Comparison of ENCODE assay signal across 1 cellular context in the genomic region with DNA sequence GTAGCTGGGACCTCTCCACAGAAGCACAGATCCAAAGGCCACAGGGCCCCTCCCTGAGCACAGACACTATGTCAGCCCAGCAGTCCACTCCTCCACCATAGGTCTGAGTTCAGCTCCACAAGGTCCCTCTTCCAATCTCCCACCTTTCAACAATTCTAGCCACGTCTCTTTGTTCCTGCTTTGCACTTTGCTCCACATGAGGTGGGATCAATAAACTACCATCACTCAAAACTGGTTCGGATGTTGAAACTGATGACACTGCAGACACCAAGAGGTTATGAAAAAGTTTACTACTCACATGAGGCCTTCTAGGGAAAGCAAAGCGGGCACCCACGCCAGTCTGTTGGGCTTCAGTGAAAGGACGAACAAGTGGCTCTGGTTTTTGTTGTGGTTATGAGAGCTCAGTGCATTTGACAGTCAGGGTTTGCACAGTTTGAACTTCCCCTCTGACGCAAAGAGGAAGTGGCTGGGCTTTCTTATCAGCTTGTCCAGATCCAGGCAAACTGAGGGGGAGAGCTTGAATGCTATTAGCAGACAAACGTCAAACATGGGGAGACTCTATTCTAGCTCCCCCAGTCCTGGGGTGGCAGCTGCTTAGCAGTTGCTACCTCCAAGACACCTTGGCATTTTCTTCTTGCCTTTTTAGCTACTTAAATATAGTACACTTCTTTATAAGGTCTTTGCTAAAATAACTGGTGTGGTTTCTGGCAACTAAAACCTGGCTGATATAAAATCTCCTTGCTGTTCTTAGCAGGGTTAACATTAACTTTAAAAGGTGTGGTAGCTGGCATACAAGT.
TF ChIP-seq lines count a peak whose summit lies in the region.

No MANE protein-coding gene starts in this region.

TF ChIP-seq in K562, 482 proteins besides CTCF, POLR2A, EP300 and RAD21 (continued from another document and continues in another):
- TF ChIP-seq, protein P1, sequence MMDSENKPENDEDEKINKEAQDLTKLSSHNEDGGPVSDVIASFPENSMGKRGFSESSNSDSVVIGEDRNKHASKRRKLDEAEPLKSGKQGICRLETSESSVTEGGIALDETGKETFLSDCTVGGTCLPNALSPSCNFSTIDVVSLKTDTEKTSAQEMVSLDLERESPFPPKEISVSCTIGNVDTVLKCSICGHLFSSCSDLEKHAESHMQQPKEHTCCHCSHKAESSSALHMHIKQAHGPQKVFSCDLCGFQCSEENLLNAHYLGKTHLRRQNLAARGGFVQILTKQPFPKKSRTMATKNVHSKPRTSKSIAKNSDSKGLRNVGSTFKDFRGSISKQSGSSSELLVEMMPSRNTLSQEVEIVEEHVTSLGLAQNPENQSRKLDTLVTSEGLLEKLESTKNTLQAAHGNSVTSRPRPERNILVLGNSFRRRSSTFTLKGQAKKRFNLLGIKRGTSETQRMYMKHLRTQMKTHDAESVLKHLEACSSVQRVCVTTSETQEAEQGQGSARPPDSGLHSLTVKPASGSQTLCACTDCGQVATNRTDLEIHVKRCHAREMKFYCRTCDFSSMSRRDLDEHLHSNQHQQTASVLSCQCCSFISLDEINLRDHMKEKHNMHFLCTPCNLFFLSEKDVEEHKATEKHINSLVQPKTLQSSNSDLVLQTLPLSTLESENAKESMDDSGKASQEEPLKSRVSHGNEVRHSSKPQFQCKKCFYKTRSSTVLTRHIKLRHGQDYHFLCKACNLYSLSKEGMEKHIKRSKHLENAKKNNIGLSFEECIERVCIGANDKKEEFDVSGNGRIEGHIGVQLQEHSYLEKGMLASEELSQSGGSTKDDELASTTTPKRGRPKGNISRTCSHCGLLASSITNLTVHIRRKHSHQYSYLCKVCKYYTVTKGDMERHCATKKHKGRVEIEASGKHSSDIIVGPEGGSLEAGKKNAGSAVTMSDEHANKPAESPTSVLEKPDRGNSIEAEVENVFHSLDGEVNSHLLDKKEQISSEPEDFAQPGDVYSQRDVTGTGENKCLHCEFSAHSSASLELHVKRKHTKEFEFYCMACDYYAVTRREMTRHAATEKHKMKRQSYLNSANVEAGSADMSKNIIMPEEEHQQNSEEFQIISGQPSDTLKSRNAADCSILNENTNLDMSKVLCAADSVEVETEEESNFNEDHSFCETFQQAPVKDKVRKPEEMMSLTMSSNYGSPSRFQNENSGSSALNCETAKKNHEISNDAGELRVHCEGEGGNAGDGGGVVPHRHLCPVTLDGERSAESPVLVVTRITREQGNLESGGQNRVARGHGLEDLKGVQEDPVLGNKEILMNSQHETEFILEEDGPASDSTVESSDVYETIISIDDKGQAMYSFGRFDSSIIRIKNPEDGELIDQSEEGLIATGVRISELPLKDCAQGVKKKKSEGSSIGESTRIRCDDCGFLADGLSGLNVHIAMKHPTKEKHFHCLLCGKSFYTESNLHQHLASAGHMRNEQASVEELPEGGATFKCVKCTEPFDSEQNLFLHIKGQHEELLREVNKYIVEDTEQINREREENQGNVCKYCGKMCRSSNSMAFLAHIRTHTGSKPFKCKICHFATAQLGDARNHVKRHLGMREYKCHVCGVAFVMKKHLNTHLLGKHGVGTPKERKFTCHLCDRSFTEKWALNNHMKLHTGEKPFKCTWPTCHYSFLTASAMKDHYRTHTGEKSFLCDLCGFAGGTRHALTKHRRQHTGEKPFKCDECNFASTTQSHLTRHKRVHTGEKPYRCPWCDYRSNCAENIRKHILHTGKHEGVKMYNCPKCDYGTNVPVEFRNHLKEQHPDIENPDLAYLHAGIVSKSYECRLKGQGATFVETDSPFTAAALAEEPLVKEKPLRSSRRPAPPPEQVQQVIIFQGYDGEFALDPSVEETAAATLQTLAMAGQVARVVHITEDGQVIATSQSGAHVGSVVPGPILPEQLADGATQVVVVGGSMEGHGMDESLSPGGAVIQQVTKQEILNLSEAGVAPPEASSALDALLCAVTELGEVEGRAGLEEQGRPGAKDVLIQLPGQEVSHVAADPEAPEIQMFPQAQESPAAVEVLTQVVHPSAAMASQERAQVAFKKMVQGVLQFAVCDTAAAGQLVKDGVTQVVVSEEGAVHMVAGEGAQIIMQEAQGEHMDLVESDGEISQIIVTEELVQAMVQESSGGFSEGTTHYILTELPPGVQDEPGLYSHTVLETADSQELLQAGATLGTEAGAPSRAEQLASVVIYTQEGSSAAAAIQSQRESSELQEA (IDR thresholded peaks at IDR 0.05; ENCODE audit: low read depth), result no peak; the same call in 1 of the 2 replicates
- TF ChIP-seq ZKSCAN8 (CRISPR knock-in tag; IDR thresholded peaks at IDR 0.05) (no peak; the same call in none of the 2 replicates), ZNF766 (CRISPR knock-in tag; conservative IDR thresholded peaks at IDR 0.05) (peak; percentile 91), ESRRB (CRISPR knock-in tag; IDR thresholded peaks at IDR 0.05; ENCODE audit: borderline replicate concordance) (no peak), SMAD3 (CRISPR knock-in tag; conservative IDR thresholded peaks at IDR 0.05) (no peak; the same call in 1 of the 2 replicates), STAT5B (CRISPR knock-in tag; IDR thresholded peaks at IDR 0.05) (no peak), RBM15 (IDR thresholded peaks at IDR 0.05; ENCODE audit: insufficient read depth, low read length) (no peak), NEUROD1 (IDR thresholded peaks at IDR 0.05; ENCODE audit: borderline replicate concordance, low read depth, low read length, partially characterized antibody) (peak; percentile 94), ZNF24 (IDR thresholded peaks at IDR 0.05) (peak; percentile 76), KDM2B (CRISPR knock-in tag; IDR thresholded peaks at IDR 0.05) (no peak), MECOM (CRISPR knock-in tag; IDR thresholded peaks at IDR 0.05) (0 out of 2 replicates have a peak, but pooled peaks have one; percentile 35), POU5F1 (IDR thresholded peaks at IDR 0.05; ENCODE audit: borderline replicate concordance, low read depth, low read length, partially characterized antibody) (no peak), TCF7 (IDR thresholded peaks at IDR 0.05; ENCODE audit: borderline replicate concordance) (peak; percentile 93), SNRNP70 (optimal IDR thresholded peaks at IDR 0.05; ENCODE audit: low read depth, low read length) (no peak), SRSF1 (IDR thresholded peaks at IDR 0.05; ENCODE audit: low read depth, low read length) (no peak), BRD9 (IDR thresholded peaks at IDR 0.05; ENCODE audit: low read depth, partially characterized antibody) (peak; percentile 69), ZNF324 (CRISPR knock-in tag; IDR thresholded peaks at IDR 0.05) (0 out of 2 replicates have a peak, but pooled peaks have one; percentile 28), POLR3G (IDR thresholded peaks at IDR 0.05; ENCODE audit: extremely low read depth, insufficient read length, insufficient replicate concordance) (no peak), NCOR1 (IDR thresholded peaks at IDR 0.05) (peak; percentile 97), ZNF644 (tag; IDR thresholded peaks at IDR 0.05; ENCODE audit: low read depth) (peak; percentile 76; the same call in 1 of the 2 replicates), KHSRP (IDR thresholded peaks at IDR 0.05) (peak; percentile 80; the same call in 1 of the 2 replicates), ZNF778 (CRISPR knock-in tag; IDR thresholded peaks at IDR 0.05) (no peak), CBFB (CRISPR knock-in tag; IDR thresholded peaks at IDR 0.05) (peak; percentile 95; the same call in 1 of the 2 replicates), SIN3A (IDR thresholded peaks at IDR 0.05; ENCODE audit: borderline replicate concordance in 2 of 2, control insufficient read depth in 1 of 2, low read depth in 2 of 2, low read length in 2 of 2) (peak; percentile 56 to 74; a peak in 2 of 4 replicates), POLR2AphosphoS2 (IDR thresholded peaks at IDR 0.05; ENCODE audit: low read length) (peak; percentile 93), MAFG (tag; conservative IDR thresholded peaks at IDR 0.05) (peak; percentile 51; the same call in 1 of the 2 replicates), ZBTB8A (IDR thresholded peaks at IDR 0.05; ENCODE audit: partially characterized antibody) (no peak)
- TF ChIP-seq, protein P2, sequence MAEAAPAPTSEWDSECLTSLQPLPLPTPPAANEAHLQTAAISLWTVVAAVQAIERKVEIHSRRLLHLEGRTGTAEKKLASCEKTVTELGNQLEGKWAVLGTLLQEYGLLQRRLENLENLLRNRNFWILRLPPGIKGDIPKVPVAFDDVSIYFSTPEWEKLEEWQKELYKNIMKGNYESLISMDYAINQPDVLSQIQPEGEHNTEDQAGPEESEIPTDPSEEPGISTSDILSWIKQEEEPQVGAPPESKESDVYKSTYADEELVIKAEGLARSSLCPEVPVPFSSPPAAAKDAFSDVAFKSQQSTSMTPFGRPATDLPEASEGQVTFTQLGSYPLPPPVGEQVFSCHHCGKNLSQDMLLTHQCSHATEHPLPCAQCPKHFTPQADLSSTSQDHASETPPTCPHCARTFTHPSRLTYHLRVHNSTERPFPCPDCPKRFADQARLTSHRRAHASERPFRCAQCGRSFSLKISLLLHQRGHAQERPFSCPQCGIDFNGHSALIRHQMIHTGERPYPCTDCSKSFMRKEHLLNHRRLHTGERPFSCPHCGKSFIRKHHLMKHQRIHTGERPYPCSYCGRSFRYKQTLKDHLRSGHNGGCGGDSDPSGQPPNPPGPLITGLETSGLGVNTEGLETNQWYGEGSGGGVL (CRISPR knock-in tag; IDR thresholded peaks at IDR 0.05), result no peak
- TF ChIP-seq, protein P3, sequence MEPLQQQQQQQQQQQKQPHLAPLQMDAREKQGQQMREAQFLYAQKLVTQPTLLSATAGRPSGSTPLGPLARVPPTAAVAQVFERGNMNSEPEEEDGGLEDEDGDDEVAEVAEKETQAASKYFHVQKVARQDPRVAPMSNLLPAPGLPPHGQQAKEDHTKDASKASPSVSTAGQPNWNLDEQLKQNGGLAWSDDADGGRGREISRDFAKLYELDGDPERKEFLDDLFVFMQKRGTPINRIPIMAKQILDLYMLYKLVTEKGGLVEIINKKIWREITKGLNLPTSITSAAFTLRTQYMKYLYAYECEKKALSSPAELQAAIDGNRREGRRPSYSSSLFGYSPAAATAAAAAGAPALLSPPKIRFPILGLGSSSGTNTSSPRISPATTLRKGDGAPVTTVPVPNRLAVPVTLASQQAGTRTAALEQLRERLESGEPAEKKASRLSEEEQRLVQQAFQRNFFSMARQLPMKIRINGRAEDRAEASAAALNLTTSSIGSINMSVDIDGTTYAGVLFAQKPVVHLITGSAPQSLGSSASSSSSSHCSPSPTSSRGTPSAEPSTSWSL (CRISPR knock-in tag; IDR thresholded peaks at IDR 0.05; ENCODE audit: borderline replicate concordance), result 0 out of 2 replicates have a peak, but pooled peaks have one; percentile 24
- TF ChIP-seq, protein P4, sequence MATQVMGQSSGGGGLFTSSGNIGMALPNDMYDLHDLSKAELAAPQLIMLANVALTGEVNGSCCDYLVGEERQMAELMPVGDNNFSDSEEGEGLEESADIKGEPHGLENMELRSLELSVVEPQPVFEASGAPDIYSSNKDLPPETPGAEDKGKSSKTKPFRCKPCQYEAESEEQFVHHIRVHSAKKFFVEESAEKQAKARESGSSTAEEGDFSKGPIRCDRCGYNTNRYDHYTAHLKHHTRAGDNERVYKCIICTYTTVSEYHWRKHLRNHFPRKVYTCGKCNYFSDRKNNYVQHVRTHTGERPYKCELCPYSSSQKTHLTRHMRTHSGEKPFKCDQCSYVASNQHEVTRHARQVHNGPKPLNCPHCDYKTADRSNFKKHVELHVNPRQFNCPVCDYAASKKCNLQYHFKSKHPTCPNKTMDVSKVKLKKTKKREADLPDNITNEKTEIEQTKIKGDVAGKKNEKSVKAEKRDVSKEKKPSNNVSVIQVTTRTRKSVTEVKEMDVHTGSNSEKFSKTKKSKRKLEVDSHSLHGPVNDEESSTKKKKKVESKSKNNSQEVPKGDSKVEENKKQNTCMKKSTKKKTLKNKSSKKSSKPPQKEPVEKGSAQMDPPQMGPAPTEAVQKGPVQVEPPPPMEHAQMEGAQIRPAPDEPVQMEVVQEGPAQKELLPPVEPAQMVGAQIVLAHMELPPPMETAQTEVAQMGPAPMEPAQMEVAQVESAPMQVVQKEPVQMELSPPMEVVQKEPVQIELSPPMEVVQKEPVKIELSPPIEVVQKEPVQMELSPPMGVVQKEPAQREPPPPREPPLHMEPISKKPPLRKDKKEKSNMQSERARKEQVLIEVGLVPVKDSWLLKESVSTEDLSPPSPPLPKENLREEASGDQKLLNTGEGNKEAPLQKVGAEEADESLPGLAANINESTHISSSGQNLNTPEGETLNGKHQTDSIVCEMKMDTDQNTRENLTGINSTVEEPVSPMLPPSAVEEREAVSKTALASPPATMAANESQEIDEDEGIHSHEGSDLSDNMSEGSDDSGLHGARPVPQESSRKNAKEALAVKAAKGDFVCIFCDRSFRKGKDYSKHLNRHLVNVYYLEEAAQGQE (CRISPR knock-in tag; IDR thresholded peaks at IDR 0.05; ENCODE audit: low read depth), result peak; percentile 56; the same call in 1 of the 2 replicates
- TF ChIP-seq, protein P5, sequence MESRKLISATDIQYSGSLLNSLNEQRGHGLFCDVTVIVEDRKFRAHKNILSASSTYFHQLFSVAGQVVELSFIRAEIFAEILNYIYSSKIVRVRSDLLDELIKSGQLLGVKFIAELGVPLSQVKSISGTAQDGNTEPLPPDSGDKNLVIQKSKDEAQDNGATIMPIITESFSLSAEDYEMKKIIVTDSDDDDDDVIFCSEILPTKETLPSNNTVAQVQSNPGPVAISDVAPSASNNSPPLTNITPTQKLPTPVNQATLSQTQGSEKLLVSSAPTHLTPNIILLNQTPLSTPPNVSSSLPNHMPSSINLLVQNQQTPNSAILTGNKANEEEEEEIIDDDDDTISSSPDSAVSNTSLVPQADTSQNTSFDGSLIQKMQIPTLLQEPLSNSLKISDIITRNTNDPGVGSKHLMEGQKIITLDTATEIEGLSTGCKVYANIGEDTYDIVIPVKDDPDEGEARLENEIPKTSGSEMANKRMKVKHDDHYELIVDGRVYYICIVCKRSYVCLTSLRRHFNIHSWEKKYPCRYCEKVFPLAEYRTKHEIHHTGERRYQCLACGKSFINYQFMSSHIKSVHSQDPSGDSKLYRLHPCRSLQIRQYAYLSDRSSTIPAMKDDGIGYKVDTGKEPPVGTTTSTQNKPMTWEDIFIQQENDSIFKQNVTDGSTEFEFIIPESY (CRISPR knock-in tag; IDR thresholded peaks at IDR 0.05), result 0 out of 2 replicates have a peak, but pooled peaks have one; percentile 37
- TF ChIP-seq, protein P6, sequence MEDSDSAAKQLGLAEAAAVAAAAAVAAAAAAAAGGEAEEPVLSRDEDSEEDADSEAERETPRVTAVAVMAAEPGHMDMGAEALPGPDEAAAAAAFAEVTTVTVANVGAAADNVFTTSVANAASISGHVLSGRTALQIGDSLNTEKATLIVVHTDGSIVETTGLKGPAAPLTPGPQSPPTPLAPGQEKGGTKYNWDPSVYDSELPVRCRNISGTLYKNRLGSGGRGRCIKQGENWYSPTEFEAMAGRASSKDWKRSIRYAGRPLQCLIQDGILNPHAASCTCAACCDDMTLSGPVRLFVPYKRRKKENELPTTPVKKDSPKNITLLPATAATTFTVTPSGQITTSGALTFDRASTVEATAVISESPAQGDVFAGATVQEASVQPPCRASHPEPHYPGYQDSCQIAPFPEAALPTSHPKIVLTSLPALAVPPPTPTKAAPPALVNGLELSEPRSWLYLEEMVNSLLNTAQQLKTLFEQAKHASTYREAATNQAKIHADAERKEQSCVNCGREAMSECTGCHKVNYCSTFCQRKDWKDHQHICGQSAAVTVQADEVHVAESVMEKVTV (CRISPR knock-in tag; IDR thresholded peaks at IDR 0.05), result no peak
- TF ChIP-seq, protein P7, sequence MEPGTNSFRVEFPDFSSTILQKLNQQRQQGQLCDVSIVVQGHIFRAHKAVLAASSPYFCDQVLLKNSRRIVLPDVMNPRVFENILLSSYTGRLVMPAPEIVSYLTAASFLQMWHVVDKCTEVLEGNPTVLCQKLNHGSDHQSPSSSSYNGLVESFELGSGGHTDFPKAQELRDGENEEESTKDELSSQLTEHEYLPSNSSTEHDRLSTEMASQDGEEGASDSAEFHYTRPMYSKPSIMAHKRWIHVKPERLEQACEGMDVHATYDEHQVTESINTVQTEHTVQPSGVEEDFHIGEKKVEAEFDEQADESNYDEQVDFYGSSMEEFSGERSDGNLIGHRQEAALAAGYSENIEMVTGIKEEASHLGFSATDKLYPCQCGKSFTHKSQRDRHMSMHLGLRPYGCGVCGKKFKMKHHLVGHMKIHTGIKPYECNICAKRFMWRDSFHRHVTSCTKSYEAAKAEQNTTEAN (CRISPR knock-in tag; IDR thresholded peaks at IDR 0.05), result peak; percentile 83
